Comparison of ENCODE assay signal across 11 cellular contexts in the genomic region with DNA sequence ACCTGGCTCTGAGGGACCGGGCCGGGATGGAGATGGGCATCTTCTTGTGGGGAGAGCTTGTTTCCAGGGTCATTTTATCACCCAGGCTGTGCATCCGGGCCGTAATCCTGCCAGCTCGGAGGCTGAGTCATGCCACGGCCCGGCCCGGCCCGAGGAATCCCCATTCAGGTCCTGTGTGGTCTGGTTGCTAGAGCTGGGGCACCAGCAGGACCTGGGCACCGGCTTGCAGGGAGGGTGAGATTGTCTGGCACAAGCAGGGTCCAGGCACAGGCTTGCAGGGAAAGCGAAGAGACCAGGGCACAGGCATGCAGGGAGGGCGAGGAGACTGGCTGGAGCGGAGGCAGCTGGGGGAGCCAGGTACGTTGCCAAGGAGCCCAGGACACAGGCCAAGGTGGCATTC.
DNase-seq lines count a peak whose midpoint lies in the region; ATAC-seq and TF ChIP-seq lines count a peak whose summit lies in the region.
"Had no signal": no experiment of that assay in that cellular context is flagged by ENCODE, and none has a peak within 500 bp of the region (broad histone marks: within the 10 kb centered on the region; RNA-seq: fewer than 3 reads in every experiment).

No MANE protein-coding gene starts in this region.

- H3K4me3 ChIP-seq in GM23338 (no peak overlapping the region), stomach (no peak overlapping the region), brain microvascular endothelial cell (ENCODE audit: low read depth, low read length) (no peak overlapping the region)

- no peaks in the 10 kb centered on the region for H3K79me2 ChIP-seq in GM23338 (replicated peaks; ENCODE audit: insufficient read depth)

- peaks cover 3% of the 10 kb centered on the region; the same call in 2 of the 3 replicates for H3K4me1 Mint-ChIP-seq in GM23338

- H3K4me2 ChIP-seq in GM23338: no peak overlapping the region

- H3K9me3 ChIP-seq in stomach: no peaks in the 10 kb centered on the region

- no peaks in the 10 kb centered on the region; the same call in 1 of the 2 replicates for H4K20me1 ChIP-seq in GM23338 (replicated peaks; ENCODE audit: insufficient read depth)

- H3K4me3 Mint-ChIP-seq in GM23338: no peak overlapping the region

- in situ Hi-C loops in brain microvascular endothelial cell (cut with HindIII; ENCODE audit: low pct_ligation_motif_present, low sequenced_read_pairs): no loop called here

- H3F3A ChIP-seq in GM23338 (replicated peaks; ENCODE audit: low read depth): no peaks in the 10 kb centered on the region

- WGBS in stomach, 5 donors: 25 to 57% (median 48%) methylated on average over 11 to 14 of the region's 14 CpGs

- TF ChIP-seq EP300 in stomach (IDR thresholded peaks at IDR 0.05): no peak

- H3K36me3 ChIP-seq in GM23338 (ENCODE audit: insufficient read depth): no peaks in the 10 kb centered on the region
- peaks cover 23 to 74% (median 64%) of the 10 kb centered on the region in 4 donors for H3K36me3 ChIP-seq in stomach
- H3K36me3 ChIP-seq in brain microvascular endothelial cell (replicated peaks): peaks cover 4% of the 10 kb centered on the region

- intact Hi-C loops in stomach (cut with DNase I; ENCODE audit: low total_unique reads): loop anchor here (10.0 kb wide), 1 partner anchor 98 kb away; no protein-coding TSS in a partner anchor

- no peak for TF ChIP-seq POLR2A in stomach (IDR thresholded peaks at IDR 0.05)

- peaks cover 10% of the 10 kb centered on the region for H3K36me3 Mint-ChIP-seq in GM23338 (ENCODE audit: low read depth)

- no peak for TF ChIP-seq CTCF in GM23338 (conservative IDR thresholded peaks at IDR 0.05; ENCODE audit: low read depth in 2 of 2)
- no peak for TF ChIP-seq CTCF in foreskin keratinocyte (conservative IDR thresholded peaks at IDR 0.05)
- no peak for TF ChIP-seq CTCF in stomach (IDR thresholded peaks at IDR 0.05)
- TF ChIP-seq CTCF in brain microvascular endothelial cell (IDR thresholded peaks at IDR 0.05; ENCODE audit: low read depth, low read length, missing control alignments): no peak

- no peak overlapping the region for H2AFZ ChIP-seq in GM23338

- H3K27ac ChIP-seq in GM23338 (ENCODE audit: low read depth): no peak overlapping the region
- peak overlapping the region; percentile 75 for H3K27ac ChIP-seq in angular gyrus (ENCODE audit: low read depth, low read length)
- no peak overlapping the region for H3K27ac ChIP-seq in foreskin keratinocyte
- peak overlapping the region; percentile 4 to 91 (median 87) for H3K27ac ChIP-seq in stomach
- H3K27ac ChIP-seq in brain microvascular endothelial cell: no peak overlapping the region

- peaks cover 4% of the 10 kb centered on the region for H3K27me3 Mint-ChIP-seq in GM23338 (ENCODE audit: insufficient read depth, low read depth, poor library complexity)

- no peaks in the 10 kb centered on the region for H3K9me2 ChIP-seq in GM23338 (ENCODE audit: insufficient read depth)

- no peaks in the 10 kb centered on the region for H3K9me3 Mint-ChIP-seq in GM23338

- H3K27me3 ChIP-seq in GM23338 (ENCODE audit: insufficient read depth) (no peaks in the 10 kb centered on the region), foreskin keratinocyte (no peaks in the 10 kb centered on the region), stomach (no peaks in the 10 kb centered on the region), brain microvascular endothelial cell (replicated peaks) (no peaks in the 10 kb centered on the region)

- H3K27ac Mint-ChIP-seq in GM23338: peak overlapping the region; percentile 84

- H3K4me1 ChIP-seq in GM23338 (ENCODE audit: insufficient read depth) (no peaks in the 10 kb centered on the region), foreskin keratinocyte (no peaks in the 10 kb centered on the region), stomach (peaks cover 64 to 77% (median 73%) of the 10 kb centered on the region in 4 donors)

- ATAC-seq in GM23338 (no peak), foreskin keratinocyte (peak; percentile 32), GM21576 (IDR thresholded peaks at IDR 0.05; ENCODE audit: unreplicated experiment) (no peak), GM21737 (IDR thresholded peaks at IDR 0.05; ENCODE audit: unreplicated experiment) (no peak)

- DNase-seq in GM23338 (ENCODE audit: low spot score) (no peak), foreskin keratinocyte (peak in 1 of 2 donors; percentile 44), stomach (peak; percentile 45), germinal center (ENCODE audit: low spot score) (no peak), brain microvascular endothelial cell (no peak)
- DNase-seq: activated CD8-positive, alpha-beta memory T cell treated with anti-CD3 and anti-CD28 coated beads for 24 hours; DMS 273 treated with DMSO at 0.1 percent for 48 hours; SIG-M5 had no signal

TF ChIP-seq in GM23338, 12 proteins besides CTCF, POLR2A, EP300 and RAD21 (continues in another document):
- TF ChIP-seq, protein P1, sequence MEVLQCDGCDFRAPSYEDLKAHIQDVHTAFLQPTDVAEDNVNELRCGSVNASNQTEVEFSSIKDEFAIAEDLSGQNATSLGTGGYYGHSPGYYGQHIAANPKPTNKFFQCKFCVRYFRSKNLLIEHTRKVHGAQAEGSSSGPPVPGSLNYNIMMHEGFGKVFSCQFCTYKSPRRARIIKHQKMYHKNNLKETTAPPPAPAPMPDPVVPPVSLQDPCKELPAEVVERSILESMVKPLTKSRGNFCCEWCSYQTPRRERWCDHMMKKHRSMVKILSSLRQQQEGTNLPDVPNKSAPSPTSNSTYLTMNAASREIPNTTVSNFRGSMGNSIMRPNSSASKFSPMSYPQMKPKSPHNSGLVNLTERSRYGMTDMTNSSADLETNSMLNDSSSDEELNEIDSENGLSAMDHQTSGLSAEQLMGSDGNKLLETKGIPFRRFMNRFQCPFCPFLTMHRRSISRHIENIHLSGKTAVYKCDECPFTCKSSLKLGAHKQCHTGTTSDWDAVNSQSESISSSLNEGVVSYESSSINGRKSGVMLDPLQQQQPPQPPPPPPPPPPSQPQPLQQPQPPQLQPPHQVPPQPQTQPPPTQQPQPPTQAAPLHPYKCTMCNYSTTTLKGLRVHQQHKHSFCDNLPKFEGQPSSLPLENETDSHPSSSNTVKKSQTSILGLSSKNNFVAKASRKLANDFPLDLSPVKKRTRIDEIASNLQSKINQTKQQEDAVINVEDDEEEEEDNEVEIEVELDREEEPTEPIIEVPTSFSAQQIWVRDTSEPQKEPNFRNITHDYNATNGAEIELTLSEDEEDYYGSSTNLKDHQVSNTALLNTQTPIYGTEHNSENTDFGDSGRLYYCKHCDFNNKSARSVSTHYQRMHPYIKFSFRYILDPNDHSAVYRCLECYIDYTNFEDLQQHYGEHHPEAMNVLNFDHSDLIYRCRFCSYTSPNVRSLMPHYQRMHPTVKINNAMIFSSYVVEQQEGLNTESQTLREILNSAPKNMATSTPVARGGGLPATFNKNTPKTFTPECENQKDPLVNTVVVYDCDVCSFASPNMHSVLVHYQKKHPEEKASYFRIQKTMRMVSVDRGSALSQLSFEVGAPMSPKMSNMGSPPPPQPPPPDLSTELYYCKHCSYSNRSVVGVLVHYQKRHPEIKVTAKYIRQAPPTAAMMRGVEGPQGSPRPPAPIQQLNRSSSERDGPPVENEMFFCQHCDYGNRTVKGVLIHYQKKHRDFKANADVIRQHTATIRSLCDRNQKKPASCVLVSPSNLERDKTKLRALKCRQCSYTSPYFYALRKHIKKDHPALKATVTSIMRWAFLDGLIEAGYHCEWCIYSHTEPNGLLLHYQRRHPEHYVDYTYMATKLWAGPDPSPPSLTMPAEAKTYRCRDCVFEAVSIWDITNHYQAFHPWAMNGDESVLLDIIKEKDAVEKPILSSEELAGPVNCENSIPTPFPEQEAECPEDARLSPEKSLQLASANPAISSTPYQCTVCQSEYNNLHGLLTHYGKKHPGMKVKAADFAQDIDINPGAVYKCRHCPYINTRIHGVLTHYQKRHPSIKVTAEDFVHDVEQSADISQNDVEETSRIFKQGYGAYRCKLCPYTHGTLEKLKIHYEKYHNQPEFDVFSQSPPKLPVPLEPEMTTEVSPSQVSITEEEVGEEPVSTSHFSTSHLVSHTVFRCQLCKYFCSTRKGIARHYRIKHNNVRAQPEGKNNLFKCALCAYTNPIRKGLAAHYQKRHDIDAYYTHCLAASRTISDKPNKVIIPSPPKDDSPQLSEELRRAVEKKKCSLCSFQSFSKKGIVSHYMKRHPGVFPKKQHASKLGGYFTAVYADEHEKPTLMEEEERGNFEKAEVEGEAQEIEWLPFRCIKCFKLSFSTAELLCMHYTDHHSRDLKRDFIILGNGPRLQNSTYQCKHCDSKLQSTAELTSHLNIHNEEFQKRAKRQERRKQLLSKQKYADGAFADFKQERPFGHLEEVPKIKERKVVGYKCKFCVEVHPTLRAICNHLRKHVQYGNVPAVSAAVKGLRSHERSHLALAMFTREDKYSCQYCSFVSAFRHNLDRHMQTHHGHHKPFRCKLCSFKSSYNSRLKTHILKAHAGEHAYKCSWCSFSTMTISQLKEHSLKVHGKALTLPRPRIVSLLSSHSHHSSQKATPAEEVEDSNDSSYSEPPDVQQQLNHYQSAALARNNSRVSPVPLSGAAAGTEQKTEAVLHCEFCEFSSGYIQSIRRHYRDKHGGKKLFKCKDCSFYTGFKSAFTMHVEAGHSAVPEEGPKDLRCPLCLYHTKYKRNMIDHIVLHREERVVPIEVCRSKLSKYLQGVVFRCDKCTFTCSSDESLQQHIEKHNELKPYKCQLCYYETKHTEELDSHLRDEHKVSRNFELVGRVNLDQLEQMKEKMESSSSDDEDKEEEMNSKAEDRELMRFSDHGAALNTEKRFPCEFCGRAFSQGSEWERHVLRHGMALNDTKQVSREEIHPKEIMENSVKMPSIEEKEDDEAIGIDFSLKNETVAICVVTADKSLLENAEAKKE (CRISPR knock-in tag; IDR thresholded peaks at IDR 0.05): no peak
- TF ChIP-seq ETS1 (IDR thresholded peaks at IDR 0.05) (no peak), STAT1 (IDR thresholded peaks at IDR 0.05; ENCODE audit: unreplicated experiment) (no peak)

Comparison
In these comparisons a context has a peak if more than half of its experiments do, and no peak if none do; other contexts are left out.
1. H3K27ac ChIP-seq: peak in angular gyrus (single experiment) and stomach (5 of 5); none in GM23338 (single experiment), foreskin keratinocyte (single experiment) and brain microvascular endothelial cell (single experiment).